ENCODE assay signal across 9 cellular contexts in the genomic region with DNA sequence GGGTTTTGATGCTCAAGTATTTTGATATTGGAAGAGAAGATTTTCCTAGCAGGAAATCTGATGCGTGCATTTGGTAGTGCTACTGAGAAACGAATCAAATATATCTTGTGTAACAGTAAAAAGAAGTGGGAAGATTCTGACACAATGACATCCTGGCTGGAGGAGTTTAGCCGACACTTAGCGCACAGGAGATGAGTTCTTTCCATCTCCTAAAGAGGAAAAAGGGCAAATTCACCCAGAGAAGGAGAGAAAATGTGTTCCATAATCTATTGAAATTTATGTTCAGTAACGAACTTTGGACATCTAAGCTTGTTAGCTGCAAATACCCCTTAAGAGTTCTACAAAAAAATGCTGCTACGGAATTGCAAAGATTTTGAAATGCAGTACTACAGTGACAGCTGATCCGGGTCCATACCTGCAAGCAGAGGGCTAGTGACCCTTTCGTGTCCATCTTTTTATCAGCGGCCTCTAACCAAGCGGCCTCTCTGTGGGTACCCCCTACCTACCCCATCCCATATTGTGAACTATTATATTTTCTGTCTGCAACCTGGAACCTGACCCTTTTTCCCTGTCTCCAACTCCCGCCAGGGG. TPM values are rescaled to one million over a fixed set of nuclear protein-coding genes. Genes with fewer than 3 reads are reported as not detected.
DNase-seq lines count a peak whose midpoint lies in the region; ATAC-seq, FAIRE-seq and TF ChIP-seq lines count a peak whose summit lies in the region.
"Had no signal": no experiment of that assay in that cellular context is flagged by ENCODE, and none has a peak within 500 bp of the region (broad histone marks: within the 10 kb centered on the region; RNA-seq: fewer than 3 reads in every experiment).

No MANE protein-coding gene starts in this region.

- H3K4ac ChIP-seq in H9 (ENCODE audit: low read depth, low read length), result no peak overlapping the region

- H3K4me3 ChIP-seq in hepatocyte (peak overlapping the region; percentile 87), small intestine (ENCODE audit: low read depth in 1 of 2, low read length in 2 of 2) (peak overlapping the region; percentile 79 to 90)

- intact Hi-C loops in activated B cell treated with CpG ODN at 0.5 μM for 24 hours (cut with micrococcal nuclease), result loop anchor here (5.0 to 10.0 kb wide), 5 partner anchors 140 to 1222 kb away; a partner anchor contains a TSS

- peak overlapping the region; percentile 95 to 97 for H3K4me3 Mint-ChIP-seq in H9
- peak overlapping the region; percentile 82 for H3K4me3 Mint-ChIP-seq in activated B cell treated with CpG ODN at 0.5 μM for 24 hours

- WGBS in H9 (ENCODE audit: extremely low coverage, insufficient read length, low lambda C conversion rate), result no CpG with 5 or more reads among the region's 11 CpGs
- 37% methylated on average over 11 of the region's 11 CpGs for WGBS in hepatocyte (ENCODE audit: low lambda C conversion rate, missing lambda C conversion rate)
- WGBS in small intestine, 3 donors, result 19 to 29% (median 26%) methylated on average over 11 of the region's 11 CpGs

- no peak overlapping the region for H3K18ac ChIP-seq in H9 (ENCODE audit: insufficient read length, low read depth, low read length)

- H3K4me1 ChIP-seq in H9 (ENCODE audit: insufficient read depth, low read length), result no peaks in the 10 kb centered on the region
- H3K4me1 ChIP-seq in hepatocyte (ENCODE audit: insufficient read depth), result peaks cover 6% of the 10 kb centered on the region
- H3K4me1 ChIP-seq in small intestine (ENCODE audit: control insufficient read depth in 2 of 2, insufficient read depth in 1 of 2, low read depth in 1 of 2, low read length in 1 of 2), result peaks cover 0 to 6% of the 10 kb centered on the region in 2 donors

- no peak overlapping the region for H3K14ac ChIP-seq in H9 (ENCODE audit: insufficient read depth, low read length)

- no peak overlapping the region for H2AK5ac ChIP-seq in H9 (ENCODE audit: insufficient read length, low read length)

- H3K9ac ChIP-seq in H9 (ENCODE audit: extremely low read depth, insufficient read length, low read length), result peak overlapping the region; percentile 72

- no peak overlapping the region for H2BK12ac ChIP-seq in H9 (ENCODE audit: insufficient read length, low read depth, low read length)

- POLR2A ChIA-PET in activated B cell treated with CpG ODN at 0.5 μM for 24 hours (lab: Charles Lee), result interaction anchor here (1.3 to 3.9 kb wide), 3 partner anchors 10 to 70 kb away, joined by 4 to 33 read pairs (median 5); a partner anchor contains a TSS

- H3K56ac ChIP-seq in H9 (ENCODE audit: insufficient read length, low read depth, low read length), result no peak overlapping the region

- ATAC-seq in activated B cell treated with CpG ODN at 0.5 μM for 24 hours (ENCODE audit: low read depth) (no peak), HG02884 (IDR thresholded peaks at IDR 0.05; ENCODE audit: unreplicated experiment) (no peak)

- H3K4me2 ChIP-seq in H9 (ENCODE audit: insufficient read depth, insufficient read length, low read length) (peak overlapping the region; percentile 89), hepatocyte (peak overlapping the region; percentile 95)

- H3K27me3 Mint-ChIP-seq in H9 (ENCODE audit: low read depth) (no peaks in the 10 kb centered on the region), activated B cell treated with CpG ODN at 0.5 μM for 24 hours (no peaks in the 10 kb centered on the region)

- no peak overlapping the region for H2BK120ac ChIP-seq in H9 (ENCODE audit: low read depth, low read length, poor library complexity, severe bottlenecking)

- H3T11ph ChIP-seq in H9 (ENCODE audit: low read length), result no peak overlapping the region

- H3K27ac ChIP-seq in H9 (ENCODE audit: insufficient read length, low read depth, low read length) (no peak overlapping the region), hepatocyte (no peak overlapping the region), small intestine (ENCODE audit: low read depth in 1 of 2, low read length in 1 of 2) (no peak overlapping the region)

- H3K27me3 ChIP-seq in H9 (ENCODE audit: insufficient read depth, low read length) (no peaks in the 10 kb centered on the region), hepatocyte (no peaks in the 10 kb centered on the region), small intestine (ENCODE audit: control insufficient read depth in 2 of 2, insufficient read depth in 2 of 2, low read length in 2 of 2) (no peaks in the 10 kb centered on the region)

- H3K4me1 Mint-ChIP-seq in H9 (peaks cover 24 to 27% of the 10 kb centered on the region in 2 experiments), activated B cell treated with CpG ODN at 0.5 μM for 24 hours (peaks cover 33% of the 10 kb centered on the region)

- H3K36me3 Mint-ChIP-seq in H9 (ENCODE audit: insufficient read depth in 1 of 3, low read depth in 3 of 3), result peaks cover 20 to 34% (median 34%) of the 10 kb centered on the region in 3 experiments; a peak in 6 of 7 replicates
- H3K36me3 Mint-ChIP-seq in activated B cell treated with CpG ODN at 0.5 μM for 24 hours (ENCODE audit: low read depth), result peaks cover 30% of the 10 kb centered on the region

- H3K27ac Mint-ChIP-seq in H9 (0 out of 7 replicates have a peak overlapping the region, but pooled peaks of 1 of the 3 experiments have one; percentile 64), activated B cell treated with CpG ODN at 0.5 μM for 24 hours (no peak overlapping the region)

- H3K9me3 ChIP-seq in H9 (ENCODE audit: control insufficient read depth, low read depth, low read length) (no peaks in the 10 kb centered on the region), hepatocyte (ENCODE audit: low read depth) (no peaks in the 10 kb centered on the region), small intestine (ENCODE audit: control insufficient read depth, low read depth) (no peaks in the 10 kb centered on the region)

- H4K20me1 ChIP-seq in H9 (ENCODE audit: control insufficient read depth, insufficient read depth, insufficient read length) (no peaks in the 10 kb centered on the region), hepatocyte (ENCODE audit: insufficient read depth, poor library complexity, severe bottlenecking) (no peaks in the 10 kb centered on the region)

- no peak overlapping the region for H4K8ac ChIP-seq in H9 (replicated peaks; ENCODE audit: insufficient read length, low read depth, low read length)

- H3K79me2 ChIP-seq in H9 (ENCODE audit: insufficient read depth, low read length) (no peaks in the 10 kb centered on the region), hepatocyte (peaks cover 17% of the 10 kb centered on the region)

- no peak for FAIRE-seq in small intestine (lab: Jason Lieb, UNC)
- FAIRE-seq: colon had no signal

- H2BK15ac ChIP-seq in H9 (ENCODE audit: low read depth, low read length), result no peak overlapping the region

- H2BK20ac ChIP-seq in H9 (ENCODE audit: low read depth, low read length, poor library complexity, severe bottlenecking), result no peak overlapping the region

- no peaks in the 10 kb centered on the region; a peak in 1 of 5 replicates for H3K9me3 Mint-ChIP-seq in H9
- H3K9me3 Mint-ChIP-seq in activated B cell treated with CpG ODN at 0.5 μM for 24 hours, result no peaks in the 10 kb centered on the region

- no peaks in the 10 kb centered on the region for H3K9me2 ChIP-seq in hepatocyte (replicated peaks; ENCODE audit: insufficient read depth)

- H3K79me1 ChIP-seq in H9 (ENCODE audit: insufficient read depth, low read depth, low read length, poor library complexity, severe bottlenecking), result no peaks in the 10 kb centered on the region

- no peaks in the 10 kb centered on the region for H3K36me3 ChIP-seq in hepatocyte (replicated peaks; ENCODE audit: insufficient read depth, low read depth)
- H3K36me3 ChIP-seq in small intestine (ENCODE audit: control insufficient read depth in 2 of 2, insufficient read depth in 2 of 2, low read length in 2 of 2), result peaks cover 0 to 4% of the 10 kb centered on the region in 2 donors

- H3K23me2 ChIP-seq in H9 (ENCODE audit: insufficient read length, low read depth, low read length, poor library complexity, severe bottlenecking), result peaks cover 7% of the 10 kb centered on the region

- no peak for TF ChIP-seq CTCF in H9 (conservative IDR thresholded peaks at IDR 0.05)
- no peak for TF ChIP-seq CTCF in activated B cell treated with CpG ODN at 0.5 μM for 24 hours (IDR thresholded peaks at IDR 0.05)
- TF ChIP-seq CTCF in hepatocyte (IDR thresholded peaks at IDR 0.05; ENCODE audit: poor library complexity), result no peak

- DNase-seq in H9 (no peak), activated B cell treated with CpG ODN at 0.5 μM for 24 hours (no peak), hepatocyte (ENCODE audit: low spot score) (no peak), small intestine (no peak), 8988T (no peak), NCI-H82 (lab: John Stamatoyannopoulos, UW) (no peak), NCI-H524 treated with DMSO at 0.1 percent for 48 hours (lab: John Stamatoyannopoulos, UW) (no peak)

- no peak overlapping the region for H3K23ac ChIP-seq in H9 (ENCODE audit: insufficient read length, low read depth, low read length)

- no peak overlapping the region for H4K5ac ChIP-seq in H9 (ENCODE audit: insufficient read length, low read depth, low read length)

- no peak overlapping the region for H2BK5ac ChIP-seq in H9 (ENCODE audit: insufficient read length, low read length)

- H2AFZ ChIP-seq in H9 (ENCODE audit: low read length) (no peak overlapping the region), hepatocyte (peak overlapping the region; percentile 39)

- no peak overlapping the region for H4K91ac ChIP-seq in H9 (ENCODE audit: insufficient read length, low read depth, low read length)

- CTCF ChIA-PET in activated B cell treated with CpG ODN at 0.5 μM for 24 hours (lab: Charles Lee), result interaction anchor here (1.0 to 1.3 kb wide), 2 partner anchors 10 kb away, joined by 3 to 9 read pairs; no protein-coding TSS in a partner anchor

RNA-seq across cellular contexts. Expression of a gene that starts 1.0 kb away (rescaled TPM):
- 22.7 and 24.7 TPM in 2 replicates for total RNA-seq in H9 (2021)
- total RNA-seq in activated B cell treated with CpG ODN at 0.5 μM for 24 hours, result 17.3 and 17.5 TPM in 2 replicates
- 18.6 and 30.1 TPM in 2 replicates for total RNA-seq in hepatocyte
- polyA plus RNA-seq in hepatocyte, result 12.3 and 14.3 TPM in 2 replicates
- polyA plus RNA-seq in small intestine, result 10 to 100 TPM; 13.4 to 28.6 (median 13.8) TPM
